Comparison of ENCODE assay signal across 33 cellular contexts in the genomic region with DNA sequence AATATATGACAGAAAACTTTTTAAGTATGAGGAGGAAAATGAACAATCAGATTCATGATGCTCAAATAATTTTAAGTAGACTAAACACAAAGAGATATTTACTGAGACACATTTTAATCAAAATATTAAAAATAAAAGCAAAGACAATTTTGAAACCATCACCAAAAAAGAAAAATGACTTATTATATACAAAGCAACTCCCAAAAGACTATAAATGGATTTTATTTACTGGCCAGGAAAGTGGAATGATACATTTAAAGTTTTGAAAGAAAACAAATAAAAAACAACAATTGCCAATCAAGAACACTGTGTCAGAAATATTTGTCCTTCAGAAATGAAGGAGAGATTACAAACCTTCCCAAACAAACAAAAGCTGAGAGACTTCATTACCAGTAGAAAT.
"Had no signal": no experiment of that assay in that cellular context is flagged by ENCODE, and none has a peak within 500 bp of the region (broad histone marks: within the 10 kb centered on the region; RNA-seq: fewer than 3 reads in every experiment).

No MANE protein-coding gene starts in this region.

- H3K27me3 ChIP-seq: adrenal gland, ascending aorta, body of pancreas, brain microvascular endothelial cell, breast epithelium, cardiac muscle cell had no signal

- H3K9me3 ChIP-seq: adrenal gland, ascending aorta had no signal

- DNase-seq: activated effector memory CD4-positive, alpha-beta T cell treated with anti-CD3 and anti-CD28 coated beads, Interleukin-2, amount 50 U/mL, for 16 hours; activated effector memory CD4-positive, alpha-beta T cell treated with Interleukin-2 at 50 U/mL for 16 hours; activated gamma-delta T cell; activated gamma-delta T cell treated with Interleukin-2 at 50 U/mL for 16 hours; activated naive CD4-positive, alpha-beta T cell; activated naive CD4-positive, alpha-beta T cell treated with anti-CD3 and anti-CD28 coated beads for 36 hours; activated naive CD4-positive, alpha-beta T cell treated with anti-CD3 and anti-CD28 coated beads, Interleukin-2, amount 10 ng/mL, durations not matched to agents 7 days and 5 days; activated naive CD4-positive, alpha-beta T cell treated with anti-CD3 and anti-CD28 coated beads, Interleukin-2, amount 50 U/mL, for 16 hours; activated naive CD4-positive, alpha-beta T cell treated with Interleukin-2 at 50 U/mL for 16 hours; activated naive CD8-positive, alpha-beta T cell treated with anti-CD3 and anti-CD28 coated beads for 36 hours; activated naive CD8-positive, alpha-beta T cell treated with anti-CD3 and anti-CD28 coated beads, Interleukin-2, amount 10 ng/mL, durations not matched to agents 7 days and 5 days; activated naive CD8-positive, alpha-beta T cell treated with anti-CD3 and anti-CD28 coated beads, Interleukin-2, amount 50 U/mL, for 24 hours; activated T-cell treated with anti-CD3 and anti-CD28 coated beads, Interleukin-2, amount 50 U/mL, for 24 hours; activated T-cell treated with anti-CD3 and anti-CD28 coated beads, Interleukin-2, amount 50 U/mL, for 4 hours; activated T-cell treated with anti-CD3 and anti-CD28 coated beads, Interleukin-2, amount 50 U/mL, for 48 hours; activated T-cell treated with anti-CD3 and anti-CD28 coated beads, Interleukin-2, amount 50 U/mL, for 72 hours; adrenal gland; amniotic stem cell; amygdala; anterior cingulate cortex; aorta; body of pancreas; brain microvascular endothelial cell; caudate nucleus; central memory CD4-positive, alpha-beta T cell; cerebellar nuclear complex had no signal

- FAIRE-seq: astrocyte, bronchial epithelial cell had no signal

- H3K4me1 ChIP-seq: adrenal gland, ascending aorta, body of pancreas, breast epithelium had no signal

- H3K4me3 ChIP-seq: adrenal gland, ascending aorta, body of pancreas, breast epithelium, cardiac muscle cell had no signal

- H3K36me3 ChIP-seq: adrenal gland, ascending aorta, brain microvascular endothelial cell, breast epithelium, cardiac muscle cell had no signal

- H3K27ac ChIP-seq: adrenal gland, ascending aorta, body of pancreas, brain microvascular endothelial cell, breast epithelium, cardiac muscle cell had no signal

- ATAC-seq: activated naive CD4-positive, alpha-beta T cell treated with anti-CD3 and anti-CD28 coated beads, Interleukin-2, amount 50 U/mL, for 72 hours; activated naive CD8-positive, alpha-beta T cell treated with anti-CD3 and anti-CD28 coated beads, Interleukin-2, amount 50 U/mL, for 24 hours; activated T-cell treated with anti-CD3 and anti-CD28 coated beads, Interleukin-2, amount 50 U/mL, for 4 hours; activated T-cell treated with anti-CD3 and anti-CD28 coated beads, Interleukin-2, amount 50 U/mL, for 72 hours; activated T-helper 17 cell treated with anti-CD3 and anti-CD28 coated beads, Interleukin-2, amount 50 U/mL, for 72 hours; body of pancreas had no signal
